Comparison of ENCODE assay signal across 16 cellular contexts in the genomic region with DNA sequence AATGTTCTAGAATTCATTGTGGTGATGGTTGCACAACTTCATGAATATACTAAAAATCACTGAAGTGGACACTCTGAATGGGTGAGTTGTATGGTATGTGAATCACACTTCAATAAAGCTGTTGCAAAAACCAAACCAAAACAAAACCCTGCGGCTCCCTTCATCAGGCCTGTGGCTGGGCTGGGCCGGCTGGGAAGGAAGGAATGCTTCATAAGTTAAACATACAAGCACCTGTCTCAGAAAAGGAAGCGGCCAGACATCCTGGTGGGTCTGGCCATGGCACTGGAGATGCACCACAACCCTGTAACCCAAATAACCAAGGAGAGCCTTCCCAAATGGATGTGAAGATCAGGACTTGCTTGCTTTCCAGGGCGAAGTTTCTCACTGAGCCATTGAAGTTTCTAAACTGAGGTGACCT. TPM values are rescaled to one million over a fixed set of nuclear protein-coding genes. Genes with fewer than 3 reads are reported as not detected.
DNase-seq lines count a peak whose midpoint lies in the region; ATAC-seq and TF ChIP-seq lines count a peak whose summit lies in the region.
"Had no signal": no experiment of that assay in that cellular context is flagged by ENCODE, and none has a peak within 500 bp of the region (broad histone marks: within the 10 kb centered on the region; RNA-seq: fewer than 3 reads in every experiment).

No MANE protein-coding gene starts in this region.

- H3K4me3 ChIP-seq in cardiac fibroblast (replicated peaks in 1 of 2; ENCODE audit: low read depth in 2 of 2, low read length in 2 of 2) (no peak overlapping the region), right cardiac atrium (ENCODE audit: low read length) (no peak overlapping the region)
- H3K4me3 ChIP-seq: esophagus muscularis mucosa had no signal

- no peak overlapping the region for H3K27ac ChIP-seq in right cardiac atrium (ENCODE audit: low read length)
- H3K27ac ChIP-seq: esophagus muscularis mucosa, HL-60, neutrophil had no signal

- 95% methylated on average over 4 of the region's 4 CpGs for WGBS in right cardiac atrium

- DNase-seq in AG08395 (ENCODE audit: low spot score) (peak; percentile 28), HT1080 (ENCODE audit: low read depth) (peak; percentile 67), cardiac fibroblast (ENCODE audit: low read depth in 2 of 2) (peak; percentile 65 to 84), islet precursor cell (peak; percentile 42), right cardiac atrium (no peak)
- DNase-seq: activated CD4-positive, alpha-beta T cell treated with anti-CD3 and anti-CD28 coated beads for 1 hour; NCI-H1930; NCI-H748 treated with DMSO at 0.1 percent for 48 hours; stimulated activated naive CD4-positive, alpha-beta T cell; T-helper 2 cell had no signal

- H3K9me3 ChIP-seq in right cardiac atrium (ENCODE audit: control insufficient read depth, low read length): no peaks in the 10 kb centered on the region
- H3K9me3 ChIP-seq: esophagus muscularis mucosa, neutrophil had no signal

- no peak for TF ChIP-seq CTCF in cardiac fibroblast (IDR thresholded peaks at IDR 0.05; ENCODE audit: low read depth, low read length)

- no peaks in the 10 kb centered on the region for H3K4me1 ChIP-seq in right cardiac atrium (ENCODE audit: control insufficient read depth, insufficient read depth, low read length)

- no peaks in the 10 kb centered on the region for H3K27me3 ChIP-seq in right cardiac atrium (ENCODE audit: control insufficient read depth, insufficient read depth)
- H3K27me3 ChIP-seq: esophagus muscularis mucosa, neutrophil had no signal

- intact Hi-C loops in right cardiac atrium (cut with DNase I): no loop called here

- no peak for ATAC-seq in right cardiac atrium
- no peak for ATAC-seq in GM21528 (IDR thresholded peaks at IDR 0.05; ENCODE audit: low FRiP score, unreplicated experiment)
- ATAC-seq in GM19324 (IDR thresholded peaks at IDR 0.05; ENCODE audit: low FRiP score, unreplicated experiment): no peak
- ATAC-seq in GM21723 (IDR thresholded peaks at IDR 0.05; ENCODE audit: unreplicated experiment): no peak

RNA-seq across cellular contexts. Expression of a gene that starts 34.9 kb away (rescaled TPM):
- total RNA-seq in HT1080 (2014; rRNA removed; shearing (Covaris generic)): 27.8 and 44.8 TPM in 2 replicates
- 39.0 and 40.3 TPM in 2 replicates for polyA plus RNA-seq in HT1080 (2015; cell fraction: cytosol; rRNA removed)
- 18.2 and 19.9 TPM in 2 replicates for polyA plus RNA-seq in HT1080 (2015; cell fraction: nucleus; rRNA removed)
- total RNA-seq in right cardiac atrium: 10 to 100 TPM; 80.7 to 88.7 (median 85.5) TPM
- 38.1 TPM for polyA plus RNA-seq in right cardiac atrium

Comparison
In these comparisons a context has a peak if more than half of its experiments do, and no peak if none do; other contexts are left out.
1. DNase-seq: peak in AG08395 (single experiment), HT1080 (single experiment), cardiac fibroblast (2 of 2) and islet precursor cell (single experiment); none in right cardiac atrium (0 of 3).